Comparison of ENCODE assay signal across 19 cellular contexts in the genomic region with DNA sequence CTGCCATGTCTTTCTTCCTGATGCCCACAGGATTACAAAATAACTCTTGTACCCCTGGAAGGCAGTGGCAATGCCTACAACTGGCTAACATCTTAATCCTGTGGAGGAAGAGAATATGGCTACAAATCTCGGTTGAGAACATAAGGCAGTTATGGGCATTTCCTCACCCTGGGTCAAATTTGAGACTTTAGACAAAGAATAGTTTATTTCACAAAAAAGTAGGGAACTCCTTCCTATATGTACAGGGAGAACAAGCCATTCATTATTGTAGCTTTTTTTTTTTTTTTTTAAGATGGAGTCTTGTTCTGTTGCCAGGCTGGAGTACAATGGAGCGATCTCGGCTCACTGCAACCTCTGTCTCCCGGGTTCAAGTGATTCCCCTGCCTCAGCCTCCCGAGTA. TPM values are rescaled to one million over a fixed set of nuclear protein-coding genes. Genes with fewer than 3 reads are reported as not detected.
DNase-seq lines count a peak whose midpoint lies in the region; ATAC-seq and TF ChIP-seq lines count a peak whose summit lies in the region.
"Had no signal": no experiment of that assay in that cellular context is flagged by ENCODE, and none has a peak within 500 bp of the region (broad histone marks: within the 10 kb centered on the region; RNA-seq: fewer than 3 reads in every experiment).

No MANE protein-coding gene starts in this region.

- dilution Hi-C loops in IMR-90 (cut with HindIII; ENCODE audit: low sequenced_read_pairs, unreplicated experiment), result no loop called here

- H4K8ac ChIP-seq in IMR-90 (ENCODE audit: low read depth in 2 of 2, low read length in 2 of 2), result no peak overlapping the region

- TF ChIP-seq CTCF in IMR-90 (conservative IDR thresholded peaks at IDR 0.05; ENCODE audit: low read depth, low read length), result no peak
- TF ChIP-seq CTCF in brain (conservative IDR thresholded peaks at IDR 0.05), result no peak
- TF ChIP-seq CTCF in neural crest cell (conservative IDR thresholded peaks at IDR 0.05), result no peak

- H3K18ac ChIP-seq in IMR-90 (ENCODE audit: low read depth, low read length), result no peak overlapping the region

- H3K4me1 Mint-ChIP-seq in brain, result peaks cover 39% of the 10 kb centered on the region
- peaks cover 44% of the 10 kb centered on the region for H3K4me1 Mint-ChIP-seq in neural crest cell
- H3K4me1 Mint-ChIP-seq in activated T-cell treated with anti-CD3 and anti-CD28 coated beads, Interleukin-2, amount 50 U/mL, for 72 hours (ENCODE audit: low read depth), result peaks cover 37% of the 10 kb centered on the region

- WGBS in IMR-90 (ENCODE audit: extremely low coverage in 2 of 2, insufficient read length in 1 of 2), 2 experiments, result no CpG with 5 or more reads among the region's 5 CpGs

- H4K5ac ChIP-seq in IMR-90 (ENCODE audit: low read depth, low read length), result no peak overlapping the region

- H3K27me3 ChIP-seq in BLaER1 (no peaks in the 10 kb centered on the region), IMR-90 (ENCODE audit: control insufficient read depth, insufficient read depth, low read length) (no peaks in the 10 kb centered on the region)
- H3K27me3 ChIP-seq: Peyer's patch, SJSA1 had no signal

- H3K4me3 ChIP-seq in BLaER1 (no peak overlapping the region), IMR-90 (ENCODE audit: insufficient read depth, low read depth, low read length) (no peak overlapping the region)
- H3K4me3 ChIP-seq: SJSA1 had no signal

- H3K9me3 Mint-ChIP-seq in brain, result peaks cover 0 to 12% (median 8%) of the 10 kb centered on the region in 5 experiments
- no peaks in the 10 kb centered on the region for H3K9me3 Mint-ChIP-seq in neural crest cell
- H3K9me3 Mint-ChIP-seq in activated T-cell treated with anti-CD3 and anti-CD28 coated beads, Interleukin-2, amount 50 U/mL, for 72 hours, result peaks cover 11% of the 10 kb centered on the region in 2 donors

- H2BK120ac ChIP-seq in IMR-90 (ENCODE audit: low read depth, low read length), result no peak overlapping the region

- peak overlapping the region in 1 of 5 experiments; percentile 56 for H3K27ac Mint-ChIP-seq in brain
- H3K27ac Mint-ChIP-seq in neural crest cell (ENCODE audit: unreplicated experiment), result peak overlapping the region; percentile 88
- H3K27ac Mint-ChIP-seq in activated T-cell treated with anti-CD3 and anti-CD28 coated beads, Interleukin-2, amount 50 U/mL, for 72 hours, result no peak overlapping the region

- POLR2A ChIA-PET in IMR-90 (lab: Charles Lee; ENCODE audit: unreplicated experiment), result no interaction called here

- H2BK15ac ChIP-seq in IMR-90 (ENCODE audit: low read depth, low read length), result no peak overlapping the region

- H3K9me3 ChIP-seq in BLaER1, result peaks cover 23% of the 10 kb centered on the region
- H3K9me3 ChIP-seq in IMR-90 (ENCODE audit: control insufficient read depth, insufficient read depth, low read length), result peaks cover 2% of the 10 kb centered on the region; the same call in 1 of the 2 replicates
- H3K9me3 ChIP-seq: Peyer's patch, SJSA1 had no signal

- no peak for TF ChIP-seq RAD21 in IMR-90 (IDR thresholded peaks at IDR 0.05; ENCODE audit: low read length)

- 0 out of 2 replicates have a peak overlapping the region, but pooled peaks have one; percentile 48 for H3K23ac ChIP-seq in IMR-90 (ENCODE audit: low read depth, low read length)

- H3K4me2 ChIP-seq in BLaER1 (peak overlapping the region; percentile 88; the same call in 1 of the 2 replicates), IMR-90 (ENCODE audit: low read depth, low read length) (no peak overlapping the region)

- H3K36me3 Mint-ChIP-seq in brain, result peaks cover 53% of the 10 kb centered on the region
- H3K36me3 Mint-ChIP-seq in neural crest cell (ENCODE audit: low read depth), result peaks cover 33% of the 10 kb centered on the region
- H3K36me3 Mint-ChIP-seq in activated T-cell treated with anti-CD3 and anti-CD28 coated beads, Interleukin-2, amount 50 U/mL, for 72 hours (ENCODE audit: insufficient read depth in 2 of 2), result peaks cover 20 to 48% of the 10 kb centered on the region in 2 donors

- H3K4ac ChIP-seq in IMR-90 (ENCODE audit: low read depth, low read length), result no peak overlapping the region

- H3K56ac ChIP-seq in IMR-90 (ENCODE audit: extremely low read depth, insufficient read depth, low read length), result no peak overlapping the region

- peaks cover 10 to 50% of the 10 kb centered on the region in 2 experiments for H3K79me1 ChIP-seq in IMR-90 (ENCODE audit: low read depth in 1 of 2, low read length in 2 of 2)

- H3K36me3 ChIP-seq in BLaER1 (peaks cover 45% of the 10 kb centered on the region), IMR-90 (ENCODE audit: control insufficient read depth, insufficient read depth, low read length) (peaks cover 20% of the 10 kb centered on the region)

- no peak overlapping the region for H2BK20ac ChIP-seq in IMR-90 (ENCODE audit: low read depth, low read length)

- no peak overlapping the region for H3K14ac ChIP-seq in IMR-90 (replicated peaks; ENCODE audit: low read depth, low read length)

- H3K27ac ChIP-seq in BLaER1 (no peak overlapping the region), IMR-90 (ENCODE audit: insufficient read depth, low read length) (no peak overlapping the region)
- H3K27ac ChIP-seq: C4-2B, HL-60, Peyer's patch, SJSA1 had no signal

- no peak overlapping the region for H2AK9ac ChIP-seq in IMR-90 (replicated peaks; ENCODE audit: low read depth, low read length, poor library complexity)

- DNase-seq in IMR-90, result no peak
- DNase-seq in neural crest cell (ENCODE audit: low read depth, low spot score), result no peak
- no peak for DNase-seq in activated T-cell treated with anti-CD3 and anti-CD28 coated beads, Interleukin-2, amount 50 U/mL, for 72 hours
- DNase-seq in RPMI8226, result no peak
- DNase-seq: AML-193, KG1, NCI-H1105, NCI-H146, NCI-H2029, NCI-H2171 treated with DMSO at 0.1 percent for 48 hours, NCI-H524 treated with DMSO at 0.1 percent for 48 hours, NCI-H82, Peyer's patch had no signal

- BruUV-seq in IMR-90 (replicated peaks; lab: Mats Ljungman, UMichigan), result no TSS peak

- H3K4me3 Mint-ChIP-seq in brain (peak overlapping the region; percentile 68 to 81 (median 75)), neural crest cell (peak overlapping the region; percentile 84)
- H3K4me3 Mint-ChIP-seq in activated T-cell treated with anti-CD3 and anti-CD28 coated beads, Interleukin-2, amount 50 U/mL, for 72 hours, result no peak overlapping the region

- no peak overlapping the region for H2AK5ac ChIP-seq in IMR-90 (ENCODE audit: low read depth, low read length)

- H2AFZ ChIP-seq in IMR-90 (replicated peaks; ENCODE audit: low read length, poor library complexity), result no peak overlapping the region

- H3K27me3 Mint-ChIP-seq in brain (peaks cover 5% of the 10 kb centered on the region), neural crest cell (ENCODE audit: low read depth) (no peaks in the 10 kb centered on the region)
- H3K27me3 Mint-ChIP-seq in activated T-cell treated with anti-CD3 and anti-CD28 coated beads, Interleukin-2, amount 50 U/mL, for 72 hours (ENCODE audit: low read depth), result no peaks in the 10 kb centered on the region

- ATAC-seq in IMR-90 (ENCODE audit: low read depth), result no peak
- no peak for ATAC-seq in activated T-cell treated with anti-CD3 and anti-CD28 coated beads, Interleukin-2, amount 50 U/mL, for 72 hours (replicated peaks in 1 of 2)
- ATAC-seq in HG02623 (IDR thresholded peaks at IDR 0.05; ENCODE audit: unreplicated experiment), result no peak

- H2BK5ac ChIP-seq in IMR-90 (ENCODE audit: low read depth, low read length, poor library complexity, severe bottlenecking), result no peak overlapping the region

- peaks cover 34% of the 10 kb centered on the region for H3K4me1 ChIP-seq in BLaER1
- H3K4me1 ChIP-seq in IMR-90 (ENCODE audit: control insufficient read depth, insufficient read depth, low read length), result peaks cover 2% of the 10 kb centered on the region; the same call in 1 of the 2 replicates

- intact Hi-C loops in IMR-90 (cut with micrococcal nuclease), result no loop called here

- in situ Hi-C loops in IMR-90 (cut with MboI; ENCODE audit: low sequenced_read_pairs), result no loop called here

- H4K91ac ChIP-seq in IMR-90 (ENCODE audit: insufficient read depth, low read depth, low read length), result no peak overlapping the region

- CTCF ChIA-PET in IMR-90 (lab: Yijun Ruan, JAX), result no interaction called here

- H4K20me1 ChIP-seq in BLaER1 (peaks cover 34% of the 10 kb centered on the region; the same call in 1 of the 2 replicates), IMR-90 (ENCODE audit: insufficient read depth, low read length) (peaks cover 9% of the 10 kb centered on the region)

- no peak for TF ChIP-seq POLR2A in IMR-90 (IDR thresholded peaks at IDR 0.05; ENCODE audit: low read depth, low read length)

- H3K9ac ChIP-seq in BLaER1, result no peak overlapping the region
- H3K9ac ChIP-seq in IMR-90 (ENCODE audit: low read depth, low read length), result no peak overlapping the region

- H3K9me1 ChIP-seq in IMR-90 (ENCODE audit: insufficient read depth, low read length), result 0 out of 2 replicates have a peak, but pooled peaks cover 6% of the 10 kb centered on the region

TF ChIP-seq in IMR-90, 13 proteins besides CTCF, POLR2A, EP300 and RAD21 (continues in another document):
- TF ChIP-seq MXI1 (IDR thresholded peaks at IDR 0.05; ENCODE audit: borderline replicate concordance, low read depth, low read length) (no peak), RCOR1 (IDR thresholded peaks at IDR 0.05; ENCODE audit: insufficient replicate concordance, low read length) (no peak), MAZ (IDR thresholded peaks at IDR 0.05; ENCODE audit: borderline replicate concordance, low read depth, low read length) (no peak), RFX5 (IDR thresholded peaks at IDR 0.05; ENCODE audit: low read depth, low read length) (no peak), MAFK (IDR thresholded peaks at IDR 0.05; ENCODE audit: low read depth, low read length) (no peak), SMC3 (IDR thresholded peaks at IDR 0.05; ENCODE audit: low read depth, low read length) (no peak), CHD1 (IDR thresholded peaks at IDR 0.05; ENCODE audit: low read depth, low read length) (no peak), BHLHE40 (IDR thresholded peaks at IDR 0.05; ENCODE audit: low read depth, low read length) (no peak)

RNA-seq across cellular contexts. Expression of gene ALDH18A1, which starts 2.6 kb away (rescaled TPM):
- 201 and 232 TPM in 2 replicates for total RNA-seq in IMR-90 (2012; rRNA removed)
- polyA plus RNA-seq in IMR-90 (2012; rRNA removed), result 84.0 and 93.4 TPM in 2 replicates
- 53.2 and 78.4 TPM in 2 replicates for polyA plus RNA-seq in IMR-90 (2012; cell fraction: cytosol; rRNA removed)
- 63.0 and 105 TPM in 2 replicates for polyA plus RNA-seq in IMR-90 (2012; cell fraction: nucleus; rRNA removed; ENCODE audit: low replicate concordance)
- polyA plus RNA-seq in brain (ENCODE audit: insufficient read depth, low read depth, low replicate concordance), result 31.1 TPM
- total RNA-seq in neural crest cell, result 172 and 182 TPM in 2 replicates
- 10 to 100 TPM; 52.8 to 71.3 TPM for total RNA-seq in activated T-cell treated with anti-CD3 and anti-CD28 coated beads, Interleukin-2, amount 50 U/mL, for 72 hours

RNA-seq across cellular contexts. Expression of gene TCTN3, which starts 39.8 kb away (rescaled TPM):
- total RNA-seq in IMR-90 (2012; rRNA removed) (20.6 and 26.9 TPM in 2 replicates), neural crest cell (45.5 and 46.6 TPM in 2 replicates)
- polyA plus RNA-seq in IMR-90 (2012; rRNA removed) (35.1 and 38.6 TPM in 2 replicates), brain (ENCODE audit: insufficient read depth, low read depth, low replicate concordance) (35.5 TPM)
- 20.3 and 61.4 TPM in 2 replicates for polyA plus RNA-seq in IMR-90 (2012; cell fraction: cytosol; rRNA removed)
- polyA plus RNA-seq in IMR-90 (2012; cell fraction: nucleus; rRNA removed; ENCODE audit: low replicate concordance), result 17.8 and 23.1 TPM in 2 replicates
- total RNA-seq in activated T-cell treated with anti-CD3 and anti-CD28 coated beads, Interleukin-2, amount 50 U/mL, for 72 hours, result 10 to 100 TPM; 18.6 to 37.6 TPM

Comparison
In these comparisons a context has a peak if more than half of its experiments do, and no peak if none do; other contexts are left out.
1. H3K4me3 Mint-ChIP-seq: peak in brain (5 of 5) and neural crest cell (single experiment); none in activated T-cell treated with anti-CD3 and anti-CD28 coated beads, Interleukin-2, amount 50 U/mL, for 72 hours (0 of 2).